Comparison of ENCODE assay signal across 15 cellular contexts in the genomic region with DNA sequence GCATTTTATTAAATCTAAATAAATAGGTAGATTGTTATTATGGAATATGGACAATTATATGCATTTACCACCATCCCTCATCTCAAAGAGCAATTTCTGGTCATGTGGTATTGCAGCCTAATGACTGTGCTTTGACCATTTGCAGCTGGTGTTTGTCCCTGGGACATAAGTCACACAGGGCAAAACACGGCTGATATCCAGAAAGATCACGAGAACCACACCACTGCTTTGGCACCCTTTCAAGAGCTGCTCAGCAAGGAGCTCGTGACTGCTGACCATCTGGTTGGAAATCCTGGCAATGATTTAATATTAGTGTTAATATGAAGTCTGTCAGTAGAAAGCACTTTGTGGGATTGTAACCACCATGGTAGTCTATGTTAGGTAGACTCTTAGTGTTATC.
A peak's percentile ranks its signal among the peaks of the same experiment; 100 is the strongest.
DNase-seq lines count a peak whose midpoint lies in the region; TF ChIP-seq lines count a peak whose summit lies in the region.
"Had no signal": no experiment of that assay in that cellular context is flagged by ENCODE, and none has a peak within 500 bp of the region (broad histone marks: within the 10 kb centered on the region; RNA-seq: fewer than 3 reads in every experiment).

No MANE protein-coding gene starts in this region.

- H3K4me3 ChIP-seq in skeletal muscle tissue (ENCODE audit: low read length in 3 of 3), result no peak overlapping the region
- H3K4me3 ChIP-seq in MM.1S (ENCODE audit: low read length), result no peak overlapping the region
- no peak overlapping the region for H3K4me3 ChIP-seq in WERI-Rb-1 (ENCODE audit: low read depth, low read length)
- H3K4me3 ChIP-seq: lung, testis had no signal

- H3K36me3 ChIP-seq in skeletal muscle tissue (ENCODE audit: control insufficient read depth in 3 of 3, insufficient read depth in 3 of 3, low read length in 3 of 3), result no peaks in the 10 kb centered on the region
- no peaks in the 10 kb centered on the region for H3K36me3 ChIP-seq in MM.1S (replicated peaks; ENCODE audit: insufficient read depth, low read length)
- no peaks in the 10 kb centered on the region for H3K36me3 ChIP-seq in WERI-Rb-1

- no peak overlapping the region for H2AFZ ChIP-seq in MM.1S (ENCODE audit: low read length)

- DNase-seq in NCI-H446 (lab: John Stamatoyannopoulos, UW) (peak; percentile 55 to 93), cerebellar cortex (ENCODE audit: low spot score) (peak; percentile 1), inferior parietal cortex (ENCODE audit: extremely low spot score) (peak; percentile 18), MM.1S (no peak), WERI-Rb-1 (no peak), hepatic stellate cell (ENCODE audit: low spot score) (no peak)
- DNase-seq: activated CD4-positive, alpha-beta T cell treated with anti-CD3 and anti-CD28 coated beads for 1 hour; activated naive CD4-positive, alpha-beta T cell treated with Interleukin-2 at 50 U/mL for 16 hours; NCI-H2029; nephron progenitor cell; stimulated activated CD4-positive, alpha-beta T cell treated with anti-CD3 and anti-CD28 coated beads, Interleukin-2, amount 100 ng/mL, for 24 hours; testis had no signal

- H3K27me3 ChIP-seq in skeletal muscle tissue (ENCODE audit: control insufficient read depth in 3 of 3, insufficient read depth in 3 of 3, low read length in 3 of 3) (no peaks in the 10 kb centered on the region), MM.1S (replicated peaks; ENCODE audit: insufficient read depth, low read length) (no peaks in the 10 kb centered on the region), WERI-Rb-1 (ENCODE audit: insufficient read depth, low read depth, severe bottlenecking) (no peaks in the 10 kb centered on the region)
- H3K27me3 ChIP-seq: testis had no signal

- H3K4me2 ChIP-seq in MM.1S (ENCODE audit: low read depth, low read length), result no peak overlapping the region
- H3K4me2 ChIP-seq: KMS-11 had no signal

- no peaks in the 10 kb centered on the region for H3F3A ChIP-seq in MM.1S (ENCODE audit: insufficient read depth, low read length)

- H3K27ac ChIP-seq in skeletal muscle tissue (ENCODE audit: low read depth, low read length), result peak overlapping the region; percentile 58
- H3K27ac ChIP-seq in MM.1S (ENCODE audit: low read length), result no peak overlapping the region
- no peak overlapping the region for H3K27ac ChIP-seq in WERI-Rb-1
- H3K27ac ChIP-seq: KMS-11, testis had no signal

- H3K79me2 ChIP-seq in MM.1S (ENCODE audit: low read length), result no peaks in the 10 kb centered on the region

- H3K9ac ChIP-seq in skeletal muscle tissue (ENCODE audit: low read depth in 1 of 3, low read length in 3 of 3), result no peak overlapping the region
- H3K9ac ChIP-seq in MM.1S (ENCODE audit: low read length), result no peak overlapping the region
- H3K9ac ChIP-seq: KMS-11 had no signal

- no peaks in the 10 kb centered on the region for H3K9me2 ChIP-seq in MM.1S (replicated peaks; ENCODE audit: insufficient read depth, low read length)

- TF ChIP-seq CTCF in MM.1S (IDR thresholded peaks at IDR 0.05; ENCODE audit: low read length) (no peak), WERI-Rb-1 (IDR thresholded peaks at IDR 0.05; ENCODE audit: low read depth, low read length) (no peak)

- no peaks in the 10 kb centered on the region for H4K20me1 ChIP-seq in MM.1S (ENCODE audit: insufficient read depth, low read length)

- H3K4me1 ChIP-seq in skeletal muscle tissue (ENCODE audit: control insufficient read depth in 3 of 3, insufficient read depth in 3 of 3, low read length in 3 of 3), result peaks cover 5 to 6% (median 6%) of the 10 kb centered on the region in 3 donors
- H3K4me1 ChIP-seq in MM.1S (ENCODE audit: low read length), result no peaks in the 10 kb centered on the region
- H3K4me1 ChIP-seq: testis had no signal

- H3K9me3 ChIP-seq in skeletal muscle tissue (ENCODE audit: control insufficient read depth in 3 of 3, low read length in 3 of 3) (no peaks in the 10 kb centered on the region), MM.1S (replicated peaks; ENCODE audit: insufficient read depth, low read length) (no peaks in the 10 kb centered on the region), WERI-Rb-1 (ENCODE audit: severe bottlenecking) (no peaks in the 10 kb centered on the region)
- H3K9me3 ChIP-seq: testis had no signal

Comparison
In these comparisons a context has a peak if more than half of its experiments do, and no peak if none do; other contexts are left out.
1. DNase-seq: peak in NCI-H446 (2 of 2), cerebellar cortex (single experiment) and inferior parietal cortex (single experiment); none in MM.1S (single experiment), WERI-Rb-1 (single experiment) and hepatic stellate cell (single experiment).